In genomic region chr2:226135861-226136548, GRCh38 we compare ENCODE assay signal across 15 cellular contexts.
"Had no signal": no experiment of that assay in that cellular context is flagged by ENCODE, and none has a peak within 500 bp of the region (broad histone marks: within the 10 kb centered on the region; RNA-seq: fewer than 3 reads in every experiment).

No MANE protein-coding gene starts in this region.

- ATAC-seq: activated CD8-positive, alpha-beta memory T cell treated with anti-CD3 and anti-CD28 coated beads, Interleukin-2, amount 10 ng/mL, durations not matched to agents 7 days and 5 days; activated naive CD4-positive, alpha-beta T cell treated with anti-CD3 and anti-CD28 coated beads, Interleukin-2, amount 50 U/mL, for 72 hours; activated T-cell treated with anti-CD3 and anti-CD28 coated beads, Interleukin-2, amount 50 U/mL, for 4 hours; left cardiac atrium; sciatic nerve; stimulated activated naive CD8-positive, alpha-beta T cell treated with anti-CD3 and anti-CD28 coated beads, Interleukin-15, amount 100 ng/mL, for 72 hours had no signal

- H3K27ac ChIP-seq: testis had no signal

- H3K9me3 ChIP-seq: lower lobe of right lung, testis had no signal

- DNase-seq: activated CD4-positive, alpha-beta T cell treated with anti-CD3 and anti-CD28 coated beads for 1 hour; activated CD4-positive, alpha-beta T cell treated with anti-CD3 and anti-CD28 coated beads, Interleukin-2, amount 50 U/mL, for 48 hours; activated CD8-positive, alpha-beta memory T cell treated with anti-CD3 and anti-CD28 coated beads, Interleukin-2, amount 10 ng/mL, durations not matched to agents 7 days and 5 days; activated effector memory CD4-positive, alpha-beta T cell treated with anti-CD3 and anti-CD28 coated beads, Interleukin-2, amount 50 U/mL, for 16 hours; activated T-cell treated with anti-CD3 and anti-CD28 coated beads, Interleukin-2, amount 50 U/mL, for 4 hours; amniotic stem cell; dermis blood vessel endothelial cell; immature natural killer cell; left cardiac atrium; stimulated activated CD4-positive, alpha-beta T cell treated with anti-CD3 and anti-CD28 coated beads, Interleukin-4, amount 100 ng/mL, for 4 hours; stimulated activated naive CD8-positive, alpha-beta T cell treated with anti-CD3 and anti-CD28 coated beads, Interleukin-15, amount 100 ng/mL, for 72 hours; testis had no signal

- H3K27me3 ChIP-seq: testis had no signal

- H3K4me3 ChIP-seq: lower lobe of right lung, testis had no signal

- H3K4me1 ChIP-seq: testis had no signal

- H3K36me3 ChIP-seq: lower lobe of right lung had no signal
